In the genomic region with DNA sequence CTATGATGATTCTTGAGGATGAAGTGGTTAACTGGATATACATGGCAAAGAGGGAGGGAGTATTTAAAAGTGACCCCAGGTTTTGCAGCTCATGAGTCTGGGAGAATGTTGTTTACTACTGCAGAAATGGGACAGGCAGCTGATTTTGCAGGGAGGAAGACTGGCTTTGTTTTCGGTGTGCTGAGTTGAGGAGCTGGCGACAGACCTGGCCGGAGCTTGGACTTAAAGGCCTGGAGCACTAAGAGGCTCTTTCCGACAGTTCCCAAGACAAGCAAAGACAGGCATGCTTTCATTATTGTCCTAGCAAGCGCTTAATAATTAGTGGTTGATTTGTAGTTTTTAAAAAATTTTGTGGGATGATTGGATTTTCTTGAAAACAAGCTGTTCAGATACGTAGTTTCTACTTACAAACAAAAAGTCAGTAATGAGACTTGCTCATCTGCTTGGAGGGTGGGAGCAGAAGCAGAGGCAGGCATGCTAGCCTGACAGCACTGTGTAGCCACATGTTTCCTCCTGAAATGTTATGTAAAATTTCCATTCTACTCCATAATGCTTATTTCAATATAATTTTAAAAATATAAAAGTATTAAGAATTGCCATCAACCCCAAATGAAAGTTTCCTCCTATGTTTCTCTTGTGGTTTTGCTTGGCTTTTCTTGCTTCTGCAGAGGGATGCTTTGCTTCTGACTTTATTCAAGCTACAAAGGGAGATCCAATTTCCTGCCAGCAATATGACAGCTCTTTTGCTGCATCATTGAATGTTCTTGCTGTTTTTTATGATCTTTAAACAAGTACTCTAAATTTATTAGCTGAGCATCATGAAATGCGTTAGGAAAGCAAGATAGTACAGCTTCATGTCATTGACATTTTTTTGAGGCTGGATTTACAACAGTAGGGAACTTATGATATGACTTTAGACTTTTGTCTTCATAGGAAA, we compare ENCODE assay signal across 10 cellular contexts.
DNase-seq lines count a peak whose midpoint lies in the region; ATAC-seq and TF ChIP-seq lines count a peak whose summit lies in the region.
"Had no signal": no experiment of that assay in that cellular context is flagged by ENCODE, and none has a peak within 500 bp of the region (broad histone marks: within the 10 kb centered on the region; RNA-seq: fewer than 3 reads in every experiment).

No MANE protein-coding gene starts in this region.

- H4K20me1 ChIP-seq in mammary epithelial cell (ENCODE audit: insufficient read depth, low read length): no peaks in the 10 kb centered on the region

- peak overlapping the region; percentile 83 for H3K4me2 ChIP-seq in mammary epithelial cell (ENCODE audit: insufficient read depth, low read depth, low read length)
- H3K4me2 ChIP-seq in mesenchymal stem cell (ENCODE audit: low read length, poor library complexity, severe bottlenecking): no peak overlapping the region

- no peak overlapping the region for H3K23ac ChIP-seq in mesenchymal stem cell (ENCODE audit: low read length in 2 of 2)

- H3K14ac ChIP-seq in mesenchymal stem cell (ENCODE audit: low read length in 2 of 2): no peak overlapping the region

- no peaks in the 10 kb centered on the region for H3K9me3 ChIP-seq in mammary epithelial cell (replicated peaks; ENCODE audit: insufficient read depth, low read length)
- H3K9me3 ChIP-seq in mesenchymal stem cell (ENCODE audit: control insufficient read depth, low read length): no peaks in the 10 kb centered on the region
- H3K9me3 ChIP-seq: gastroesophageal sphincter had no signal

- 4% methylated on average over 6 of the region's 7 CpGs for WGBS in mammary epithelial cell (ENCODE audit: low coverage, missing lambda C conversion rate)
- 46% methylated on average over 7 of the region's 7 CpGs for WGBS in mesenchymal stem cell

- no peak overlapping the region for H4K91ac ChIP-seq in mesenchymal stem cell (ENCODE audit: low read length)

- H2AK5ac ChIP-seq in mesenchymal stem cell (ENCODE audit: low read length, severe bottlenecking): no peak overlapping the region

- no peak overlapping the region for H2BK5ac ChIP-seq in mesenchymal stem cell (ENCODE audit: low read depth, low read length, poor library complexity, severe bottlenecking)

- H3K79me2 ChIP-seq in mammary epithelial cell (ENCODE audit: insufficient read depth, low read length): peaks cover 78% of the 10 kb centered on the region

- DNase-seq in AG20443 (ENCODE audit: low spot score) (peak; percentile 25), HEK293T (ENCODE audit: extremely low spot score) (no peak), mammary epithelial cell (no peak), mesenchymal stem cell (peak; percentile 31), GM19240 (ENCODE audit: insufficient read length, low spot score) (no peak), NCI-H2227 treated with DMSO at 0.1 percent for 48 hours (lab: John Stamatoyannopoulos, UW) (no peak)
- DNase-seq: T-cell had no signal

- no TSS peak for BruUV-seq in mammary epithelial cell (replicated peaks; lab: Mats Ljungman, UMichigan)

- no peak overlapping the region for H3K4ac ChIP-seq in mesenchymal stem cell (ENCODE audit: low read depth in 1 of 2, low read length in 2 of 2)

- H3K4me1 ChIP-seq in mammary epithelial cell (ENCODE audit: insufficient read depth, low read length): peaks cover 22% of the 10 kb centered on the region
- peaks cover 4% of the 10 kb centered on the region for H3K4me1 ChIP-seq in mesenchymal stem cell (ENCODE audit: control insufficient read depth, insufficient read depth, low read depth, low read length)

- H4K8ac ChIP-seq in mesenchymal stem cell (ENCODE audit: low read length): no peak overlapping the region

- CTCF ChIA-PET in HEK293T (lab: Yijun Ruan, JAX) (interaction anchor here (1.2 kb wide), 1 partner anchor 87 kb away, joined by 3 read pairs; no protein-coding TSS in a partner anchor), mammary epithelial cell (lab: Charles Lee; ENCODE audit: low non-redundant PET) (no interaction called here)

- peaks cover 17% of the 10 kb centered on the region for H3K79me1 ChIP-seq in mesenchymal stem cell (replicated peaks; ENCODE audit: low read length, poor library complexity, severe bottlenecking)

- no peak overlapping the region for H2BK12ac ChIP-seq in mesenchymal stem cell (ENCODE audit: low read length in 2 of 2)

- dilution Hi-C loops in mammary epithelial cell (cut with HindIII; ENCODE audit: low sequenced_read_pairs): no loop called here

- POLR2A ChIA-PET in HEK293T (lab: Yijun Ruan, JAX): no interaction called here

- H2BK15ac ChIP-seq in mesenchymal stem cell (ENCODE audit: low read depth, poor library complexity, severe bottlenecking): no peak overlapping the region

- no peak for TF ChIP-seq CTCF in mammary epithelial cell (conservative IDR thresholded peaks at IDR 0.05 in 1 of 2, IDR thresholded peaks at IDR 0.05 in 1 of 2; ENCODE audit: extremely low read depth in 1 of 2, insufficient read depth in 1 of 2, low read depth in 1 of 2, low read length in 2 of 2)

- no peak overlapping the region for H2BK120ac ChIP-seq in mesenchymal stem cell (ENCODE audit: low read depth, low read length)

- no peak overlapping the region for H3K9ac ChIP-seq in mammary epithelial cell (ENCODE audit: insufficient read depth, low read length)
- peak overlapping the region; percentile 65 for H3K9ac ChIP-seq in mesenchymal stem cell (ENCODE audit: low read length)

- H3K27me3 ChIP-seq in mammary epithelial cell (ENCODE audit: insufficient read depth, low read length): no peaks in the 10 kb centered on the region
- no peaks in the 10 kb centered on the region for H3K27me3 ChIP-seq in mesenchymal stem cell (ENCODE audit: control insufficient read depth in 1 of 2, insufficient read depth in 1 of 2, low read length in 2 of 2)
- H3K27me3 ChIP-seq: gastroesophageal sphincter had no signal

- H3K27ac ChIP-seq in mammary epithelial cell (ENCODE audit: insufficient read depth, low read depth, low read length) (no peak overlapping the region), mesenchymal stem cell (ENCODE audit: low read length, poor library complexity, severe bottlenecking) (no peak overlapping the region)

- in situ Hi-C loops in mammary epithelial cell (cut with MboI; ENCODE audit: low sequenced_read_pairs in 2 of 2): no loop called here

- no peak overlapping the region for H3K18ac ChIP-seq in mesenchymal stem cell (ENCODE audit: low read depth in 1 of 2, low read length in 2 of 2)

- no peak for ATAC-seq in HG03378 (IDR thresholded peaks at IDR 0.05; ENCODE audit: unreplicated experiment)
- ATAC-seq in HG03469 (IDR thresholded peaks at IDR 0.05; ENCODE audit: unreplicated experiment): no peak
- ATAC-seq: gastroesophageal sphincter, T-cell had no signal

- intact Hi-C loops in mammary epithelial cell (cut with micrococcal nuclease): no loop called here

- peak overlapping the region; percentile 62 for H2AFZ ChIP-seq in mammary epithelial cell (ENCODE audit: low read depth, low read length)
- H2AFZ ChIP-seq in mesenchymal stem cell (ENCODE audit: low read depth, low read length): no peak overlapping the region

- H3K4me3 ChIP-seq in mammary epithelial cell (replicated peaks in 1 of 3; ENCODE audit: insufficient read depth in 1 of 3, low read depth in 2 of 3, low read length in 3 of 3) (peak overlapping the region; percentile 5 to 27 (median 6)), mesenchymal stem cell (ENCODE audit: insufficient read depth in 1 of 2, low read depth in 1 of 2, low read length in 2 of 2) (peak overlapping the region in 1 of 2 experiments; percentile 40)
- H3K4me3 ChIP-seq: gastroesophageal sphincter had no signal

- no peaks in the 10 kb centered on the region for H3K36me3 ChIP-seq in mammary epithelial cell (ENCODE audit: insufficient read depth, low read length)
- no peaks in the 10 kb centered on the region for H3K36me3 ChIP-seq in mesenchymal stem cell (ENCODE audit: control insufficient read depth in 1 of 2, insufficient read depth in 2 of 2, low read depth in 1 of 2, low read length in 2 of 2)
- H3K36me3 ChIP-seq: gastroesophageal sphincter had no signal

TF ChIP-seq in HEK293T, 16 proteins besides CTCF, POLR2A, EP300 and RAD21:
- TF ChIP-seq FOXM1 (IDR thresholded peaks at IDR 0.05; ENCODE audit: borderline replicate concordance): no peak
- TF ChIP-seq, protein P1, sequence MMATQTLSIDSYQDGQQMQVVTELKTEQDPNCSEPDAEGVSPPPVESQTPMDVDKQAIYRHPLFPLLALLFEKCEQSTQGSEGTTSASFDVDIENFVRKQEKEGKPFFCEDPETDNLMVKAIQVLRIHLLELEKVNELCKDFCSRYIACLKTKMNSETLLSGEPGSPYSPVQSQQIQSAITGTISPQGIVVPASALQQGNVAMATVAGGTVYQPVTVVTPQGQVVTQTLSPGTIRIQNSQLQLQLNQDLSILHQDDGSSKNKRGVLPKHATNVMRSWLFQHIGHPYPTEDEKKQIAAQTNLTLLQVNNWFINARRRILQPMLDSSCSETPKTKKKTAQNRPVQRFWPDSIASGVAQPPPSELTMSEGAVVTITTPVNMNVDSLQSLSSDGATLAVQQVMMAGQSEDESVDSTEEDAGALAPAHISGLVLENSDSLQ (IDR thresholded peaks at IDR 0.05): 0 out of 2 replicates have a peak, but pooled peaks have one; percentile 18
- TF ChIP-seq FOXK2 (IDR thresholded peaks at IDR 0.05): no peak
- no peak for TF ChIP-seq L3MBTL2 (conservative IDR thresholded peaks at IDR 0.05)

Comparison
In these comparisons a context has a peak if more than half of its experiments do, and no peak if none do; other contexts are left out.
1. DNase-seq: peak in AG20443 (single experiment) and mesenchymal stem cell (single experiment); none in HEK293T (single experiment), mammary epithelial cell (single experiment), GM19240 (single experiment) and NCI-H2227 treated with DMSO at 0.1 percent for 48 hours (single experiment).